Comparison of ENCODE assay signal across 29 cellular contexts in the genomic region with DNA sequence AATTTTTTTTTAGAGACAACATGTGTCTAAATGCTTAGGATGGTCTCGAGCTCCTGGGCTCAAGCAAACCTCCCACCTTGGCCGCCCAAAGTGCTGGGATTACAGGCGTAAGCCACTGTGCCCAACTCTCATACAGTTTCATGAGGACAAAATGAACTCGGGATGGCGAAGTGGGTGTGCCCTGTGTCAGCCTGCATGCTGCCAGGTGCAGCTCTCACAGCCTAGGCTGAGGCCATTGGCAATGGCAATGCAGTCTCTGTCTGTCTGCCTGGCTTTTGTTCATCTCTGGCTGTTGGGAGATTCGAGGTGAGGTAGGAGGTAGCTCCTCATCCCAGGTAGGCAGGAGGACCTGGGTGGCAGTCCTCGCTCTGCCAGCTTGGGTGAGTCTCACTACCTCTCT.
"Had no signal": no experiment of that assay in that cellular context is flagged by ENCODE, and none has a peak within 500 bp of the region (broad histone marks: within the 10 kb centered on the region; RNA-seq: fewer than 3 reads in every experiment).

No MANE protein-coding gene starts in this region.

- H3K27ac ChIP-seq: ascending aorta, cardiac muscle cell, RWPE1 had no signal

- H3K27me3 ChIP-seq: ascending aorta, cardiac muscle cell had no signal

- H3K9me3 ChIP-seq: ascending aorta had no signal

- H3K4me3 ChIP-seq: ascending aorta, cardiac muscle cell, K562 had no signal

- H3K36me3 ChIP-seq: ascending aorta, cardiac muscle cell had no signal

- FAIRE-seq: K562, RCC 7860, TTC549 had no signal

- DNase-seq: activated CD4-positive, alpha-beta T cell treated with anti-CD3 and anti-CD28 coated beads, Interleukin-2, amount 10 ng/mL, durations not matched to agents 24 days and 14 days; activated CD4-positive, alpha-beta T cell treated with anti-CD3 and anti-CD28 coated beads, Interleukin-2, amount 50 U/mL, for 4 hours; activated CD8-positive, alpha-beta T cell treated with anti-CD3 and anti-CD28 coated beads for 36 hours; activated effector memory CD4-positive, alpha-beta T cell treated with anti-CD3 and anti-CD28 coated beads, Interleukin-2, amount 50 U/mL, for 16 hours; activated naive CD4-positive, alpha-beta T cell; activated naive CD4-positive, alpha-beta T cell treated with anti-CD3 and anti-CD28 coated beads, Interleukin-2, amount 50 U/mL, for 16 hours; activated naive CD8-positive, alpha-beta T cell treated with anti-CD3 and anti-CD28 coated beads for 36 hours; activated T-cell treated with anti-CD3 and anti-CD28 coated beads, Interleukin-2, amount 50 U/mL, for 1 hour; activated T-cell treated with anti-CD3 and anti-CD28 coated beads, Interleukin-2, amount 50 U/mL, for 72 hours; amniotic stem cell; NCI-H1048; NCI-H1105 treated with DMSO at 0.1 percent for 48 hours; NCI-H1436; NCI-H1694 treated with DMSO at 0.1 percent for 48 hours; NCI-H2029 treated with DMSO at 0.1 percent for 48 hours; NCI-H2171 treated with DMSO at 0.1 percent for 48 hours; NCI-H2227 treated with DMSO at 0.1 percent for 48 hours; NCI-H446 treated with DMSO at 0.1 percent for 48 hours; NCI-H524; NCI-H69; Right ventricle myocardium superior; SW 1271; T1000 had no signal

- H3K4me1 ChIP-seq: ascending aorta had no signal
